Comparison of ENCODE assay signal across 23 cellular contexts in the genomic region with DNA sequence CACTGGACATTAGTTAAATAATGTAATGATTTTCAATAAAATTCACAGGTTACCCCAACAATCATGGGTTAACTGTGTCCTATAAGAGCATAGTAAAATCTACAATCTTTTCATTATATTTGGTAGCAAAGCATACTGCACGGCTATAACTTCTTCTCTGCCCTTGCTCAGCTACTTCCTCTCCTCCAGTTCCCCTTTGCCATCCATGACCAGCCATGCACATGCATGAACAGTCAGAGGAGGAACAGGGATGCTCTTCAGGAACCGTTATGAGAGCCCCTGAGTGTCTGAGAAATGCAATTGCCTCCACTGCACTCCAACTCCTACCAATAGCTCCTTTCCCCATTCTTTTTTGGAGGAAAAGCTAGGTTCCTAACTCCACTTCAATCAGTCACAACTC.
"Had no signal": no experiment of that assay in that cellular context is flagged by ENCODE, and none has a peak within 500 bp of the region (broad histone marks: within the 10 kb centered on the region; RNA-seq: fewer than 3 reads in every experiment).

No MANE protein-coding gene starts in this region.

- H3K27me3 ChIP-seq: esophagus muscularis mucosa, gastrocnemius medialis, neural progenitor cell, ovary, right atrium auricular region, sigmoid colon, stomach, transverse colon had no signal

- FAIRE-seq: kidney had no signal

- H2AFZ ChIP-seq: neural progenitor cell had no signal

- H3K4me3 ChIP-seq: esophagus muscularis mucosa, gastrocnemius medialis, left ventricle myocardium inferior, lower lobe of right lung, neural progenitor cell, ovary, right atrium auricular region, sigmoid colon, skin epidermis, stomach, thoracic aorta, transverse colon had no signal

- H3K4me1 ChIP-seq: esophagus muscularis mucosa, gastrocnemius medialis, left ventricle myocardium inferior, lower lobe of right lung, neural progenitor cell, right atrium auricular region, sigmoid colon, stomach, transverse colon had no signal

- ATAC-seq: effector memory CD8-positive, alpha-beta T cell; gastrocnemius medialis; left cardiac atrium; natural killer cell treated with Interleukin-12 subunit alpha and Interleukin-12 subunit beta and Interleukin-15 and Interleukin-18, amount 100 ng/mL, for 72 hours had no signal

- H3K27ac ChIP-seq: epithelial cell of prostate, esophagus muscularis mucosa, gastrocnemius medialis, left ventricle myocardium inferior, lower lobe of right lung, neural progenitor cell, ovary, right atrium auricular region, sigmoid colon, skin epidermis, stomach, thoracic aorta, transverse colon had no signal

- H3K36me3 ChIP-seq: esophagus muscularis mucosa, gastrocnemius medialis, left ventricle myocardium inferior, lower lobe of right lung, neural progenitor cell, ovary, right atrium auricular region, sigmoid colon, stomach, thoracic aorta, transverse colon had no signal

- H3K9ac ChIP-seq: neural progenitor cell had no signal

- H3K9me3 ChIP-seq: esophagus muscularis mucosa, gastrocnemius medialis, left ventricle myocardium inferior, lower lobe of right lung, ovary, right atrium auricular region, sigmoid colon, stomach, thoracic aorta, transverse colon had no signal

- DNase-seq: effector memory CD8-positive, alpha-beta T cell; gastrocnemius medialis; glutamatergic neuron; kidney; left cardiac atrium; left ventricle myocardium inferior; lower lobe of right lung; nucleus accumbens; ovary; sigmoid colon; stimulated activated CD4-positive, alpha-beta T cell treated with anti-CD3 and anti-CD28 coated beads, Interleukin-2, amount 100 ng/mL, for 24 hours; stimulated activated CD4-positive, alpha-beta T cell treated with anti-CD3 and anti-CD28 coated beads, Interleukin-4, amount 100 ng/mL, for 4 hours; stimulated activated naive CD4-positive, alpha-beta T cell; stomach; substantia nigra; transverse colon had no signal

- H3K4me2 ChIP-seq: neural progenitor cell had no signal
